ENCODE assay signal across 23 cellular contexts in genomic region chr1:34379911-34380310, GRCh38.
"Had no signal": no experiment of that assay in that cellular context is flagged by ENCODE, and none has a peak within 500 bp of the region (broad histone marks: within the 10 kb centered on the region; RNA-seq: fewer than 3 reads in every experiment).

No MANE protein-coding gene starts in this region.

- H3K27ac ChIP-seq: brain microvascular endothelial cell, foreskin keratinocyte, left ventricle myocardium inferior, ovary, prostate gland, sigmoid colon, stomach, thyroid gland, upper lobe of right lung had no signal

- H3K9me3 ChIP-seq: left ventricle myocardium inferior, ovary, prostate gland, sigmoid colon, stomach, thyroid gland, upper lobe of right lung had no signal

- H3K36me3 ChIP-seq: brain microvascular endothelial cell, left ventricle myocardium inferior, ovary, prostate gland, sigmoid colon, stomach, thyroid gland, upper lobe of right lung had no signal

- H3K27ac Mint-ChIP-seq: activated naive CD4-positive, alpha-beta T cell treated with anti-CD3 and anti-CD28 coated beads, Interleukin-2, amount 50 U/mL, for 72 hours; activated T-cell treated with anti-CD3 and anti-CD28 coated beads, Interleukin-2, amount 50 U/mL, for 72 hours; naive B cell; nephron progenitor cell; stimulated activated effector memory CD8-positive, alpha-beta T cell treated with anti-CD3 and anti-CD28 coated beads, Interleukin-12 subunit alpha, Interleukin-12 subunit beta, amount 100 ng/mL, for 72 hours; T-cell had no signal

- FAIRE-seq: endothelial cell of umbilical vein, small intestine had no signal

- H3K4me3 ChIP-seq: left ventricle myocardium inferior, ovary, prostate gland, sigmoid colon, stomach, thyroid gland, upper lobe of right lung had no signal

- H3K36me3 Mint-ChIP-seq: activated naive CD4-positive, alpha-beta T cell treated with anti-CD3 and anti-CD28 coated beads, Interleukin-2, amount 50 U/mL, for 72 hours; naive B cell; stimulated activated effector memory CD8-positive, alpha-beta T cell treated with anti-CD3 and anti-CD28 coated beads, Interleukin-12 subunit alpha, Interleukin-12 subunit beta, amount 100 ng/mL, for 72 hours; T-cell had no signal

- H3K4me3 Mint-ChIP-seq: activated T-cell treated with anti-CD3 and anti-CD28 coated beads, Interleukin-2, amount 50 U/mL, for 72 hours; naive B cell; nephron progenitor cell; stimulated activated effector memory CD8-positive, alpha-beta T cell treated with anti-CD3 and anti-CD28 coated beads, Interleukin-12 subunit alpha, Interleukin-12 subunit beta, amount 100 ng/mL, for 72 hours; T-cell had no signal

- H3K9me3 Mint-ChIP-seq: activated naive CD4-positive, alpha-beta T cell treated with anti-CD3 and anti-CD28 coated beads, Interleukin-2, amount 50 U/mL, for 72 hours; activated T-cell treated with anti-CD3 and anti-CD28 coated beads, Interleukin-2, amount 50 U/mL, for 72 hours; nephron progenitor cell; stimulated activated effector memory CD8-positive, alpha-beta T cell treated with anti-CD3 and anti-CD28 coated beads, Interleukin-12 subunit alpha, Interleukin-12 subunit beta, amount 100 ng/mL, for 72 hours; T-cell had no signal

- H3K27me3 ChIP-seq: brain microvascular endothelial cell, ovary, thyroid gland had no signal

- H3K4me1 ChIP-seq: left ventricle myocardium inferior, prostate gland, sigmoid colon, stomach, thyroid gland, upper lobe of right lung had no signal

- DNase-seq: activated CD4-positive, alpha-beta T cell treated with anti-CD3 and anti-CD28 coated beads for 4 hours; activated CD4-positive, alpha-beta T cell treated with anti-CD3 and anti-CD28 coated beads, Interleukin-2, amount 50 U/mL, for 4 hours; activated naive CD4-positive, alpha-beta T cell; activated T-cell treated with anti-CD3 and anti-CD28 coated beads for 4 hours; activated T-cell treated with anti-CD3 and anti-CD28 coated beads, Interleukin-2, amount 50 U/mL, for 72 hours; brain microvascular endothelial cell; foreskin keratinocyte; kidney glomerular epithelial cell; left ventricle myocardium inferior; naive B cell; nephron progenitor cell; ovary; sigmoid colon; small intestine; stimulated activated CD4-positive, alpha-beta T cell treated with anti-CD3 and anti-CD28 coated beads, Interleukin-4, amount 100 ng/mL, for 24 hours; stomach; T-cell; thyroid gland; upper lobe of right lung had no signal

- H3K4me1 Mint-ChIP-seq: naive B cell; stimulated activated effector memory CD8-positive, alpha-beta T cell treated with anti-CD3 and anti-CD28 coated beads, Interleukin-12 subunit alpha, Interleukin-12 subunit beta, amount 100 ng/mL, for 72 hours; T-cell had no signal
